6 cellular contexts compared by ENCODE assay signal in genomic region chr17:22741066-22741465, GRCh38.
DNase-seq lines count a peak whose midpoint lies in the region; ATAC-seq, FAIRE-seq and TF ChIP-seq lines count a peak whose summit lies in the region.
"Not testable (repeated sequence)": the region's sequence is repeated elsewhere in the genome, so short reads cannot be mapped to it uniquely, and the experiment has no call there.

No MANE protein-coding gene starts in this region.

- not testable (repeated sequence) for H3K27ac ChIP-seq in kidney (ENCODE audit: low read depth in 2 of 2, low read length in 2 of 2); sigmoid colon; upper lobe of right lung

- not testable (repeated sequence) for H3K27ac Mint-ChIP-seq in osteocyte (ENCODE audit: unreplicated experiment)

- H3K9me3 Mint-ChIP-seq in osteocyte (ENCODE audit: unreplicated experiment): peaks cover 41% of the 10 kb centered on the region

- not testable (repeated sequence) for H3K27me3 Mint-ChIP-seq in osteocyte (ENCODE audit: unreplicated experiment)

- TF ChIP-seq EP300 in sigmoid colon (IDR thresholded peaks at IDR 0.05): not testable (repeated sequence)

- H3K4me3 Mint-ChIP-seq in osteocyte (ENCODE audit: unreplicated experiment): not testable (repeated sequence)

- intact Hi-C loops in Right ventricle myocardium superior (cut with DNase I); kidney (cut with DNase I); sigmoid colon (cut with DNase I); upper lobe of right lung (cut with DNase I): not testable (repeated sequence)

- not testable (repeated sequence) for ATAC-seq in Right ventricle myocardium superior (ENCODE audit: poor library complexity); upper lobe of right lung

- not testable (repeated sequence) for H3K27me3 ChIP-seq in sigmoid colon, upper lobe of right lung

- H3K4me1 Mint-ChIP-seq in osteocyte (ENCODE audit: unreplicated experiment): not testable (repeated sequence)

- H3K4me3 ChIP-seq in kidney (ENCODE audit: low read length in 2 of 2); sigmoid colon; upper lobe of right lung: not testable (repeated sequence)

- not testable (repeated sequence) for FAIRE-seq in kidney (lab: Jason Lieb, UNC)

- TF ChIP-seq POLR2A in sigmoid colon (IDR thresholded peaks at IDR 0.05): not testable (repeated sequence)

- DNase-seq in activated effector memory CD4-positive, alpha-beta T cell treated with anti-CD3 and anti-CD28 coated beads, Interleukin-2, amount 50 U/mL, for 16 hours: peak; percentile 42
- DNase-seq in Right ventricle myocardium superior (peak; percentile 15), kidney (peak; percentile 30), osteocyte (ENCODE audit: extremely low spot score, unreplicated experiment) (peak; percentile 67), sigmoid colon (peak; percentile 48), upper lobe of right lung (peak; percentile 12)

- peaks cover 2 to 15% of the 10 kb centered on the region in 2 donors for H3K9me3 ChIP-seq in kidney (ENCODE audit: control insufficient read depth in 1 of 2, low read length in 2 of 2)
- peaks cover 0 to 11% (median 5%) of the 10 kb centered on the region in 4 donors for H3K9me3 ChIP-seq in sigmoid colon
- not testable (repeated sequence) for H3K9me3 ChIP-seq in upper lobe of right lung

- not testable (repeated sequence) for H3K4me1 ChIP-seq in kidney (ENCODE audit: control insufficient read depth in 1 of 2, insufficient read depth in 1 of 2, low read depth in 1 of 2, low read length in 2 of 2); sigmoid colon; upper lobe of right lung

- not testable (repeated sequence) for H3K36me3 Mint-ChIP-seq in osteocyte (ENCODE audit: unreplicated experiment)

- H3K9ac ChIP-seq in kidney (ENCODE audit: low read length in 2 of 2): not testable (repeated sequence)

- not testable (repeated sequence) for TF ChIP-seq CTCF in kidney (IDR thresholded peaks at IDR 0.05; ENCODE audit: borderline replicate concordance, extremely low read depth, insufficient read depth); osteocyte (IDR thresholded peaks at IDR 0.05); sigmoid colon (IDR thresholded peaks at IDR 0.05); upper lobe of right lung (IDR thresholded peaks at IDR 0.05)

- whole genome bisulfite sequencing in sigmoid colon, 2 donors: 89 to 93% methylated on average over 27 of the region's 27 CpGs

- H3K36me3 ChIP-seq in kidney (ENCODE audit: control insufficient read depth in 1 of 2, insufficient read depth in 2 of 2, low read length in 2 of 2); sigmoid colon; upper lobe of right lung: not testable (repeated sequence)

Comparison
In these comparisons a context has a peak if more than half of its experiments do, and no peak if none do; other contexts are left out.
1. DNase-seq: peak in every context shown above with its lines; median percentile 67 in osteocyte; 48 in sigmoid colon; 42 in activated effector memory CD4-positive, alpha-beta T cell treated with anti-CD3 and anti-CD28 coated beads, Interleukin-2, amount 50 U/mL, for 16 hours; 30 in kidney; 15 in Right ventricle myocardium superior; 12 in upper lobe of right lung.